9 cellular contexts compared by ENCODE assay signal in the genomic region with DNA sequence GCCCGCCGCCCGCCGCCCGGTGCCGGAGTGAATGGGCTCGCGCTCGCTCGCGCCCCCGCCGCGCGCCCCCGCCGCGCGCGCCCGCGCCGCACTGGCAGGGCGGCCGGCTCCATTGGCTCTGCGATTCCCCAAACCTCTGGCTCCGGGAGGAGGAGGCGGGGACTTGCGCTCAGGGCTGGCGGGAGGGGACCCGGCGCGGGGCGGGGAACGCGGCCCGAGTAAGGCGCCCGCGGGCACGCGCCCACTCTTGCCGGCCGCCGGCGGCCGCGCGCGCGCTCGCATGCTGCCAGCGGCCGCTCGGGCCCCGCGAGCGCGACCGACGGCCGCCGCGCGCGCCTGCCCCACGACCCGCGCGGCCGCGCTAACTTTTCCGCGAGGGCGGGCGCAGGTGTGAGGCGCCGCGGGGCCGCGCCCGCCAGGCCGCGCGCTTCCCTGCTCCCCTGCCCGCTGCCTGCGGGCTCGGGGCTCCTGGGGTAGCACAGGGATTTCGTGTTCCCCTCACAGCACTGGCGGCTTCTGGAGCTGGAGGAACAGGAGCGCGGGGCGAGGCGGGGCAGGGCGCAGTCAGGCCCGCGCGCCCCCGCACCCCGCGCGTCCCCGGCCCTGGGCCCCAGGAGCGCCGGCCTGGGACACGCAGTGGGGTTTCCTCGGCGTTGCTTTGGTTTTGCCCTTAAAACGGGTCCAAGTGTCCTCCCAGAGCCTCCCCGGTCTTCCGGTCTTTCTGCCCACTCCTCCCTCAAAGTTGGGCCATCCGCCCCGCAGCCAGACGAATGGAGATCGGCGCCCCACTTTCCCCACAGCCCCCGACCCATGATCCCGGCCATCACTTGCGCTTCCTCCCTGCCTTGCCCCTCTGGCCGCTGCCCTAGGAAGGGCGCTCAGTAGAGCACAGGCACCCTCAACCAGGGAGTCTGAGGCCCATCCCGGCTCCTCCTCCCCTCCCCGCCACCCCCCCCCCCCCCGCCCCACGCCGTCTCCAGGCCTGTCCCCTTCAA.
A peak's percentile ranks its signal among the peaks of the same experiment; 100 is the strongest.
DNase-seq lines count a peak whose midpoint lies in the region; ATAC-seq, FAIRE-seq and TF ChIP-seq lines count a peak whose summit lies in the region.
"Had no signal": no experiment of that assay in that cellular context is flagged by ENCODE, and none has a peak within 500 bp of the region (broad histone marks: within the 10 kb centered on the region; RNA-seq: fewer than 3 reads in every experiment).

No MANE protein-coding gene starts in this region.

- H3K27ac Mint-ChIP-seq in activated naive CD8-positive, alpha-beta T cell treated with anti-CD3 and anti-CD28 coated beads for 36 hours, result peak overlapping the region; percentile 54
- no peak overlapping the region for H3K27ac Mint-ChIP-seq in osteocyte (ENCODE audit: unreplicated experiment)

- no peaks in the 10 kb centered on the region for H3K36me3 ChIP-seq in testis (ENCODE audit: low read depth, missing control alignments)

- WGBS in testis, 2 donors, result 11 to 12% methylated on average over 25 to 37 of the region's 126 CpGs

- H3K4me3 Mint-ChIP-seq in activated naive CD8-positive, alpha-beta T cell treated with anti-CD3 and anti-CD28 coated beads for 36 hours, result peak overlapping the region; percentile 67
- peak overlapping the region; percentile 72 for H3K4me3 Mint-ChIP-seq in osteocyte (ENCODE audit: unreplicated experiment)

- H3K27me3 Mint-ChIP-seq in activated naive CD8-positive, alpha-beta T cell treated with anti-CD3 and anti-CD28 coated beads for 36 hours, result peaks cover 6% of the 10 kb centered on the region
- peaks cover 14% of the 10 kb centered on the region for H3K27me3 Mint-ChIP-seq in osteocyte (ENCODE audit: unreplicated experiment)

- H3K36me3 Mint-ChIP-seq in activated naive CD8-positive, alpha-beta T cell treated with anti-CD3 and anti-CD28 coated beads for 36 hours, result no peaks in the 10 kb centered on the region
- H3K36me3 Mint-ChIP-seq in osteocyte (ENCODE audit: unreplicated experiment), result no peaks in the 10 kb centered on the region

- TF ChIP-seq POLR2A in H54 (IDR thresholded peaks at IDR 0.05; ENCODE audit: low read depth, low read length), result no peak
- TF ChIP-seq POLR2A in NB4 (IDR thresholded peaks at IDR 0.05; ENCODE audit: extremely low read depth, insufficient read length), result no peak
- TF ChIP-seq POLR2A in testis (IDR thresholded peaks at IDR 0.05), result no peak

- no peaks in the 10 kb centered on the region for H3K9me3 Mint-ChIP-seq in activated naive CD8-positive, alpha-beta T cell treated with anti-CD3 and anti-CD28 coated beads for 36 hours
- H3K9me3 Mint-ChIP-seq in osteocyte (ENCODE audit: unreplicated experiment), result no peaks in the 10 kb centered on the region

- no peaks in the 10 kb centered on the region for H3K9me3 ChIP-seq in testis

- DNase-seq in DMS 273 (lab: John Stamatoyannopoulos, UW; ENCODE audit: unreplicated experiment), result peak; percentile 96
- DNase-seq in H54 (ENCODE audit: insufficient read length, low spot score), result peak; percentile 97
- DNase-seq in NB4 (ENCODE audit: low read depth), result peak; percentile 89
- peak; percentile 10 to 62 for DNase-seq in SW 1271 (lab: John Stamatoyannopoulos, UW)
- peak; percentile 78 for DNase-seq in activated naive CD8-positive, alpha-beta T cell treated with anti-CD3 and anti-CD28 coated beads for 36 hours
- peak; percentile 95 for DNase-seq in Right ventricle myocardium inferior (ENCODE audit: missing footprints)
- peak; percentile 89 for DNase-seq in osteocyte (ENCODE audit: extremely low spot score, unreplicated experiment)
- DNase-seq in testis, result peak; percentile 88

- no peak for FAIRE-seq in H54 (lab: Jason Lieb, UNC)
- FAIRE-seq: colon had no signal

- TF ChIP-seq CTCF in NB4 (IDR thresholded peaks at IDR 0.05; ENCODE audit: low read depth, low read length) (no peak), osteocyte (IDR thresholded peaks at IDR 0.05) (no peak), testis (IDR thresholded peaks at IDR 0.05) (no peak)

- H3K4me3 ChIP-seq in NB4 (ENCODE audit: low read depth, low read length), result no peak overlapping the region
- H3K4me3 ChIP-seq in testis, result peak overlapping the region; percentile 45 to 56

- intact Hi-C loops in Right ventricle myocardium inferior (cut with DNase I), result loop anchor here (5.0 kb wide), 1 partner anchor 167 kb away; no protein-coding TSS in a partner anchor
- intact Hi-C loops in testis (cut with DNase I; ENCODE audit: low total_unique reads), result no loop called here

- H3K4me1 Mint-ChIP-seq in activated naive CD8-positive, alpha-beta T cell treated with anti-CD3 and anti-CD28 coated beads for 36 hours, result peaks cover 31% of the 10 kb centered on the region
- peaks cover 9% of the 10 kb centered on the region for H3K4me1 Mint-ChIP-seq in osteocyte (ENCODE audit: unreplicated experiment)

- peak overlapping the region in 1 of 2 donors; percentile 69 for H3K27ac ChIP-seq in testis

- peak; percentile 84 for ATAC-seq in Right ventricle myocardium inferior

- H3K27me3 ChIP-seq in testis, result no peaks in the 10 kb centered on the region

- H3K4me1 ChIP-seq in testis, result peaks cover 2% of the 10 kb centered on the region

Comparison
In these comparisons a context has a peak if more than half of its experiments do, and no peak if none do; other contexts are left out.
1. DNase-seq: peak in every context shown above with its lines; median percentile 97 in H54; 96 in DMS 273; 95 in Right ventricle myocardium inferior; 89 in NB4; 89 in osteocyte; 88 in testis; 78 in activated naive CD8-positive, alpha-beta T cell treated with anti-CD3 and anti-CD28 coated beads for 36 hours; 36 in SW 1271.